ENCODE assay signal across 31 cellular contexts in genomic region chr12:90829044-90829443, GRCh38.
"Had no signal": no experiment of that assay in that cellular context is flagged by ENCODE, and none has a peak within 500 bp of the region (broad histone marks: within the 10 kb centered on the region; RNA-seq: fewer than 3 reads in every experiment).

No MANE protein-coding gene starts in this region.

- H3K4me3 ChIP-seq: dorsolateral prefrontal cortex, gastroesophageal sphincter, hepatocyte, ovary, skin epidermis, thoracic aorta, uterus had no signal

- H3K79me2 ChIP-seq: hepatocyte had no signal

- H3K4me1 Mint-ChIP-seq: central memory CD8-positive, alpha-beta T cell had no signal

- FAIRE-seq: bronchial epithelial cell, keratinocyte, TTC549 had no signal

- H3K4me2 ChIP-seq: hepatocyte had no signal

- H3K27me3 Mint-ChIP-seq: central memory CD8-positive, alpha-beta T cell; naive B cell; progenitor cell of endocrine pancreas had no signal

- ATAC-seq: activated CD4-positive, CD25-positive, alpha-beta regulatory T cell treated with anti-CD3 and anti-CD28 coated beads, Interleukin-2, amount 50 U/mL, for 24 hours; gastroesophageal sphincter; left cardiac atrium; sciatic nerve; stimulated activated naive CD8-positive, alpha-beta T cell treated with anti-CD3 and anti-CD28 coated beads, Interleukin-15, Interleukin-2, amounts not matched to agents 100 U/mL and 50 U/mL, for 24 hours had no signal

- H3K36me3 Mint-ChIP-seq: activated naive CD8-positive, alpha-beta T cell; naive B cell had no signal

- H3K9me3 Mint-ChIP-seq: central memory CD8-positive, alpha-beta T cell had no signal

- H3K9me3 ChIP-seq: gastroesophageal sphincter, ovary, thoracic aorta, uterus had no signal

- H3K36me3 ChIP-seq: gastroesophageal sphincter, ovary, thoracic aorta, uterus had no signal

- H3K4me3 Mint-ChIP-seq: activated naive CD8-positive, alpha-beta T cell; central memory CD8-positive, alpha-beta T cell; naive B cell had no signal

- H3K4me1 ChIP-seq: gastroesophageal sphincter, uterus had no signal

- DNase-seq: activated CD4-positive, alpha-beta T cell treated with anti-CD3 and anti-CD28 coated beads for 48 hours; activated CD4-positive, alpha-beta T cell treated with anti-CD3 and anti-CD28 coated beads, Interleukin-2, amount 50 U/mL, for 48 hours; activated CD8-positive, alpha-beta memory T cell treated with anti-CD3 and anti-CD28 coated beads for 24 hours; activated effector memory CD4-positive, alpha-beta T cell treated with Interleukin-2 at 50 U/mL for 16 hours; activated naive CD4-positive, alpha-beta T cell treated with Interleukin-2 at 50 U/mL for 16 hours; anterior cingulate cortex; dorsolateral prefrontal cortex; effector memory CD4-positive, alpha-beta T cell; erythroblast; left cardiac atrium; mammary epithelial cell; naive B cell; ovary; stimulated activated CD4-positive, alpha-beta T cell treated with anti-CD3 and anti-CD28 coated beads, Interleukin-12 subunit alpha, Interleukin-12 subunit beta, amount 100 ng/mL, for 4 hours; stimulated activated CD4-positive, alpha-beta T cell treated with anti-CD3 and anti-CD28 coated beads, Interleukin-4, amount 100 ng/mL, for 1 hour; stimulated activated naive CD8-positive, alpha-beta T cell treated with anti-CD3 and anti-CD28 coated beads, Interleukin-15, Interleukin-2, amounts not matched to agents 100 U/mL and 50 U/mL, for 24 hours; trophoblast cell; uterus had no signal

- H3K27ac ChIP-seq: dorsolateral prefrontal cortex, gastroesophageal sphincter, hepatocyte, ovary, skin epidermis, thoracic aorta, uterus, VCaP had no signal

- H3K27ac Mint-ChIP-seq: activated naive CD8-positive, alpha-beta T cell; progenitor cell of endocrine pancreas had no signal

- H2AFZ ChIP-seq: hepatocyte had no signal

- H3K27me3 ChIP-seq: dorsolateral prefrontal cortex, gastroesophageal sphincter, hepatocyte, ovary, uterus had no signal
